ENCODE assay signal across 1 cellular context in genomic region chr2:190810981-190811587, GRCh38.
TF ChIP-seq lines count a peak whose summit lies in the region.

No MANE protein-coding gene starts in this region.

TF ChIP-seq in HepG2, 621 proteins besides CTCF, POLR2A, EP300 and RAD21 (continued from another document):
- TF ChIP-seq ATF6 (CRISPR knock-in tag; conservative IDR thresholded peaks at IDR 0.05) (no peak), POGZ (CRISPR knock-in tag; IDR thresholded peaks at IDR 0.05) (0 out of 2 replicates have a peak, but pooled peaks have one; percentile 38), KAT7 (CRISPR knock-in tag; IDR thresholded peaks at IDR 0.05; ENCODE audit: borderline replicate concordance) (no peak), RFX5 (IDR thresholded peaks at IDR 0.05; ENCODE audit: low read depth, low read length) (no peak), MAZ (IDR thresholded peaks at IDR 0.05; ENCODE audit: borderline replicate concordance, low read depth, low read length) (no peak), MAZ (CRISPR knock-in tag; IDR thresholded peaks at IDR 0.05; ENCODE audit: low read depth) (peak; percentile 42; the same call in 1 of the 2 replicates), ZNF317 (CRISPR knock-in tag; IDR thresholded peaks at IDR 0.05) (no peak), SNAPC5 (CRISPR knock-in tag; IDR thresholded peaks at IDR 0.05; ENCODE audit: borderline replicate concordance) (no peak), ZNF326 (CRISPR knock-in tag; IDR thresholded peaks at IDR 0.05; ENCODE audit: borderline replicate concordance) (no peak), ZZZ3 (CRISPR knock-in tag; IDR thresholded peaks at IDR 0.05; ENCODE audit: borderline replicate concordance) (no peak), NR0B2 (CRISPR knock-in tag; IDR thresholded peaks at IDR 0.05) (no peak), ZNF331 (CRISPR knock-in tag; IDR thresholded peaks at IDR 0.05) (0 out of 2 replicates have a peak, but pooled peaks have one; percentile 19), HDAC6 (IDR thresholded peaks at IDR 0.05; ENCODE audit: low read depth, low read length) (no peak), MYC (CRISPR knock-in tag; IDR thresholded peaks at IDR 0.05; ENCODE audit: borderline replicate concordance) (no peak)
- TF ChIP-seq, protein P1, sequence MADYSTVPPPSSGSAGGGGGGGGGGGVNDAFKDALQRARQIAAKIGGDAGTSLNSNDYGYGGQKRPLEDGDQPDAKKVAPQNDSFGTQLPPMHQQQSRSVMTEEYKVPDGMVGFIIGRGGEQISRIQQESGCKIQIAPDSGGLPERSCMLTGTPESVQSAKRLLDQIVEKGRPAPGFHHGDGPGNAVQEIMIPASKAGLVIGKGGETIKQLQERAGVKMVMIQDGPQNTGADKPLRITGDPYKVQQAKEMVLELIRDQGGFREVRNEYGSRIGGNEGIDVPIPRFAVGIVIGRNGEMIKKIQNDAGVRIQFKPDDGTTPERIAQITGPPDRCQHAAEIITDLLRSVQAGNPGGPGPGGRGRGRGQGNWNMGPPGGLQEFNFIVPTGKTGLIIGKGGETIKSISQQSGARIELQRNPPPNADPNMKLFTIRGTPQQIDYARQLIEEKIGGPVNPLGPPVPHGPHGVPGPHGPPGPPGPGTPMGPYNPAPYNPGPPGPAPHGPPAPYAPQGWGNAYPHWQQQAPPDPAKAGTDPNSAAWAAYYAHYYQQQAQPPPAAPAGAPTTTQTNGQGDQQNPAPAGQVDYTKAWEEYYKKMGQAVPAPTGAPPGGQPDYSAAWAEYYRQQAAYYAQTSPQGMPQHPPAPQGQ (CRISPR knock-in tag; IDR thresholded peaks at IDR 0.05; ENCODE audit: borderline replicate concordance): peak; percentile 22; the same call in 1 of the 2 replicates
- TF ChIP-seq, protein P2, sequence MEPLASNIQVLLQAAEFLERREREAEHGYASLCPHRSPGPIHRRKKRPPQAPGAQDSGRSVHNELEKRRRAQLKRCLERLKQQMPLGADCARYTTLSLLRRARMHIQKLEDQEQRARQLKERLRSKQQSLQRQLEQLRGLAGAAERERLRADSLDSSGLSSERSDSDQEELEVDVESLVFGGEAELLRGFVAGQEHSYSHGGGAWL (CRISPR knock-in tag; IDR thresholded peaks at IDR 0.05): no peak
- TF ChIP-seq, protein P3, sequence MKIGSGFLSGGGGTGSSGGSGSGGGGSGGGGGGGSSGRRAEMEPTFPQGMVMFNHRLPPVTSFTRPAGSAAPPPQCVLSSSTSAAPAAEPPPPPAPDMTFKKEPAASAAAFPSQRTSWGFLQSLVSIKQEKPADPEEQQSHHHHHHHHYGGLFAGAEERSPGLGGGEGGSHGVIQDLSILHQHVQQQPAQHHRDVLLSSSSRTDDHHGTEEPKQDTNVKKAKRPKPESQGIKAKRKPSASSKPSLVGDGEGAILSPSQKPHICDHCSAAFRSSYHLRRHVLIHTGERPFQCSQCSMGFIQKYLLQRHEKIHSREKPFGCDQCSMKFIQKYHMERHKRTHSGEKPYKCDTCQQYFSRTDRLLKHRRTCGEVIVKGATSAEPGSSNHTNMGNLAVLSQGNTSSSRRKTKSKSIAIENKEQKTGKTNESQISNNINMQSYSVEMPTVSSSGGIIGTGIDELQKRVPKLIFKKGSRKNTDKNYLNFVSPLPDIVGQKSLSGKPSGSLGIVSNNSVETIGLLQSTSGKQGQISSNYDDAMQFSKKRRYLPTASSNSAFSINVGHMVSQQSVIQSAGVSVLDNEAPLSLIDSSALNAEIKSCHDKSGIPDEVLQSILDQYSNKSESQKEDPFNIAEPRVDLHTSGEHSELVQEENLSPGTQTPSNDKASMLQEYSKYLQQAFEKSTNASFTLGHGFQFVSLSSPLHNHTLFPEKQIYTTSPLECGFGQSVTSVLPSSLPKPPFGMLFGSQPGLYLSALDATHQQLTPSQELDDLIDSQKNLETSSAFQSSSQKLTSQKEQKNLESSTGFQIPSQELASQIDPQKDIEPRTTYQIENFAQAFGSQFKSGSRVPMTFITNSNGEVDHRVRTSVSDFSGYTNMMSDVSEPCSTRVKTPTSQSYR (CRISPR knock-in tag; IDR thresholded peaks at IDR 0.05; ENCODE audit: borderline replicate concordance): no peak
- TF ChIP-seq, protein P4, sequence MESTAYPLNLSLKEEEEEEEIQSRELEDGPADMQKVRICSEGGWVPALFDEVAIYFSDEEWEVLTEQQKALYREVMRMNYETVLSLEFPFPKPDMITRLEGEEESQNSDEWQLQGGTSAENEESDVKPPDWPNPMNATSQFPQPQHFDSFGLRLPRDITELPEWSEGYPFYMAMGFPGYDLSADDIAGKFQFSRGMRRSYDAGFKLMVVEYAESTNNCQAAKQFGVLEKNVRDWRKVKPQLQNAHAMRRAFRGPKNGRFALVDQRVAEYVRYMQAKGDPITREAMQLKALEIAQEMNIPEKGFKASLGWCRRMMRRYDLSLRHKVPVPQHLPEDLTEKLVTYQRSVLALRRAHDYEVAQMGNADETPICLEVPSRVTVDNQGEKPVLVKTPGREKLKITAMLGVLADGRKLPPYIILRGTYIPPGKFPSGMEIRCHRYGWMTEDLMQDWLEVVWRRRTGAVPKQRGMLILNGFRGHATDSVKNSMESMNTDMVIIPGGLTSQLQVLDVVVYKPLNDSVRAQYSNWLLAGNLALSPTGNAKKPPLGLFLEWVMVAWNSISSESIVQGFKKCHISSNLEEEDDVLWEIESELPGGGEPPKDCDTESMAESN (CRISPR knock-in tag; conservative IDR thresholded peaks at IDR 0.05): 0 out of 2 replicates have a peak, but pooled peaks have one; percentile 12
